In genomic region chr4:101790521-101791188, GRCh38 we compare ENCODE assay signal across 8 cellular contexts. TPM values are rescaled to one million over a fixed set of nuclear protein-coding genes. Genes with fewer than 3 reads are reported as not detected.
DNase-seq lines count a peak whose midpoint lies in the region; ATAC-seq lines count a peak whose summit lies in the region.

TSS of gene BANK1 (plus strand) at chr4:101790730. CDS start at chr4:101790881, 151 bp downstream.

- no CpG with 5 or more reads among the region's 45 CpGs for WGBS in trophoblast cell (ENCODE audit: extremely low coverage, insufficient coverage, insufficient read length)

- H2AFZ ChIP-seq in trophoblast cell (ENCODE audit: insufficient read depth, low read length, poor library complexity) = peak within 1 kb of the TSS; percentile 71

- DNase-seq in Ammon's horn (ENCODE audit: low spot score) (peak; percentile 51), NOMO-1 treated with dmso at 0.1 percent for 144 hours (lab: John Stamatoyannopoulos, UW; ENCODE audit: unreplicated experiment) (peak; percentile 84), left cardiac atrium (peak; percentile 50), trophoblast cell (peak; percentile 20 to 54), SHP77 treated with DMSO at 0.1 percent for 48 hours (lab: John Stamatoyannopoulos, UW) (no peak)

- H3K36me3 ChIP-seq in trophoblast cell (ENCODE audit: control insufficient read depth in 1 of 2, insufficient read depth in 2 of 2, low read length in 2 of 2) = no peaks in the 10 kb centered on the region

- H4K8ac ChIP-seq in trophoblast cell (ENCODE audit: low read depth, low read length) = peak within 1 kb of the TSS; percentile 64

- no peak within 1 kb of the TSS for H2AK5ac ChIP-seq in trophoblast cell (ENCODE audit: low read length)

- H3K9me3 ChIP-seq in trophoblast cell (ENCODE audit: insufficient read depth, low read depth, low read length) = no peaks in the 10 kb centered on the region

- H3K9ac ChIP-seq in trophoblast cell (ENCODE audit: low read length) = peak within 1 kb of the TSS; percentile 6

- H3K27ac Mint-ChIP-seq in activated naive CD8-positive, alpha-beta T cell = no peak within 1 kb of the TSS

- H4K91ac ChIP-seq in trophoblast cell (ENCODE audit: low read depth, low read length) = peak within 1 kb of the TSS; percentile 80

- intact Hi-C loops in left cardiac atrium (cut with DNase I) = no loop called here

- peak within 1 kb of the TSS; percentile 21 for H2BK5ac ChIP-seq in trophoblast cell (ENCODE audit: low read depth, low read length, poor library complexity)

- H3K14ac ChIP-seq in trophoblast cell (ENCODE audit: low read length) = peak within 1 kb of the TSS; percentile 36

- H3K9me3 Mint-ChIP-seq in activated naive CD8-positive, alpha-beta T cell (ENCODE audit: low read depth) = peaks cover 4% of the 10 kb centered on the region

- peak within 1 kb of the TSS; percentile 33 for H3K18ac ChIP-seq in trophoblast cell (ENCODE audit: low read length)

- H3K4me2 ChIP-seq in trophoblast cell (ENCODE audit: low read length) = peak within 1 kb of the TSS; percentile 60

- peak within 1 kb of the TSS; percentile 67 for H3K4me3 ChIP-seq in trophoblast cell (ENCODE audit: low read depth, low read length)

- peaks cover 25% of the 10 kb centered on the region for H3K27me3 Mint-ChIP-seq in activated naive CD8-positive, alpha-beta T cell

- no peak within 1 kb of the TSS for H3K4ac ChIP-seq in trophoblast cell (ENCODE audit: low read depth, low read length)

- no peak within 1 kb of the TSS for H3K27ac ChIP-seq in trophoblast cell (ENCODE audit: low read depth, low read length)

- no peaks in the 10 kb centered on the region for H3K27me3 ChIP-seq in trophoblast cell (ENCODE audit: insufficient read depth, low read length)

- H3K36me3 Mint-ChIP-seq in activated naive CD8-positive, alpha-beta T cell = peaks cover 5% of the 10 kb centered on the region

- peaks cover 6% of the 10 kb centered on the region for H3K79me1 ChIP-seq in trophoblast cell (ENCODE audit: low read length)

- H3K4me1 ChIP-seq in trophoblast cell (ENCODE audit: control insufficient read depth in 1 of 2, insufficient read depth in 2 of 2, low read length in 2 of 2) = peaks cover 2 to 3% of the 10 kb centered on the region in 2 experiments

- peak; percentile 99 for ATAC-seq in GM19023 (IDR thresholded peaks at IDR 0.05; ENCODE audit: unreplicated experiment)
- ATAC-seq in HG03139 (IDR thresholded peaks at IDR 0.05; ENCODE audit: unreplicated experiment) = peak; percentile 100
- peak; percentile 80 to 91 for ATAC-seq in left cardiac atrium

- peak within 1 kb of the TSS; percentile 48 for H2BK120ac ChIP-seq in trophoblast cell (ENCODE audit: insufficient read depth, low read length, poor library complexity)

- H3K23ac ChIP-seq in trophoblast cell (ENCODE audit: low read length) = no peak within 1 kb of the TSS

- H3K4me3 Mint-ChIP-seq in activated naive CD8-positive, alpha-beta T cell = peak within 1 kb of the TSS; percentile 86

- peaks cover 7% of the 10 kb centered on the region for H3K4me1 Mint-ChIP-seq in activated naive CD8-positive, alpha-beta T cell (ENCODE audit: low read depth)

- peak within 1 kb of the TSS; percentile 68 for H2BK12ac ChIP-seq in trophoblast cell (ENCODE audit: low read length)

- H3K79me2 ChIP-seq in trophoblast cell (ENCODE audit: control insufficient read depth, insufficient read depth, low read length, poor library complexity) = no peaks in the 10 kb centered on the region

- peak within 1 kb of the TSS; percentile 23 for H4K12ac ChIP-seq in trophoblast cell (ENCODE audit: low read depth, low read length)

RNA-seq across cellular contexts. Expression of gene BANK1, which starts in this region (rescaled TPM):
- total RNA-seq in left cardiac atrium = 1 to 10 TPM; 1.6 to 2.4 TPM
- 0.21 and 0.31 TPM in 2 replicates for polyA plus RNA-seq in trophoblast cell (2013)
